ENCODE assay signal across 23 cellular contexts in the genomic region with DNA sequence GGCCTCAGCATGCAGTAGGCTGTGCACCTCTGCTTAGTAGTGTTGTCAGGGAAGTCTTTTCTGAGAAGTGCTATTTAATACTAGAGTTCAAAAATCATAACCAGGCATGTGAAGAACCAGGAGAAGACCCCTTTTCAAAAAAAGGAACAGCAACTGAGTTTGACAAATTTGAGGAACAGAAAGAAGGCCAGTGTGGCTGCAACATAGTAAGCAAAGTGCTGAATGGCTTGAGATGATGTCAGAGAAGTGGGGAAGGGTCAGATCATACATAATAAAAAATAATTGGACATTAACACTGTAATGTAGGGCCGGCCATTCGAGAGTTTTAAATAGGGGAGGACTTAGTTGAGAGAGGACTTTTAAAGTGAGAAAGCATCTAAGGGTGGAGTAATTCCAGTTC. TPM values are rescaled to one million over a fixed set of nuclear protein-coding genes. Genes with fewer than 3 reads are reported as not detected.
"Had no signal": no experiment of that assay in that cellular context is flagged by ENCODE, and none has a peak within 500 bp of the region (broad histone marks: within the 10 kb centered on the region; RNA-seq: fewer than 3 reads in every experiment).

No MANE protein-coding gene starts in this region.

- FAIRE-seq: islet of Langerhans had no signal

- H3K36me3 ChIP-seq: cardiac muscle cell, heart left ventricle, neural progenitor cell, sigmoid colon, thoracic aorta had no signal

- H3K9ac ChIP-seq: neural progenitor cell had no signal

- H3K4me1 ChIP-seq: heart left ventricle, neural progenitor cell, sigmoid colon had no signal

- H3K27ac ChIP-seq: cardiac muscle cell, epithelial cell of prostate, heart left ventricle, neural progenitor cell, sigmoid colon, thoracic aorta, VCaP had no signal

- ATAC-seq: activated CD4-positive, CD25-positive, alpha-beta regulatory T cell treated with anti-CD3 and anti-CD28 coated beads, Interleukin-2, amount 50 U/mL, for 24 hours; activated T-cell treated with anti-CD3 and anti-CD28 coated beads, Interleukin-2, amount 50 U/mL, for 72 hours; heart left ventricle; left ventricle myocardium superior; naive thymus-derived CD8-positive, alpha-beta T cell had no signal

- H3K9me3 ChIP-seq: sigmoid colon, thoracic aorta had no signal

- H3K4me3 ChIP-seq: cardiac muscle cell, heart left ventricle, neural progenitor cell, sigmoid colon, smooth muscle cell, thoracic aorta had no signal

- H2AFZ ChIP-seq: neural progenitor cell had no signal

- DNase-seq: activated CD4-positive, alpha-beta memory T cell treated with anti-CD3 and anti-CD28 coated beads, Interleukin-2, amount 10 ng/mL, durations not matched to agents 7 days and 5 days; activated CD4-positive, alpha-beta T cell treated with anti-CD3 and anti-CD28 coated beads, Interleukin-2, amount 10 ng/mL, durations not matched to agents 24 days and 14 days; activated effector memory CD4-positive, alpha-beta T cell treated with Interleukin-2 at 50 U/mL for 16 hours; activated naive CD4-positive, alpha-beta T cell treated with anti-CD3 and anti-CD28 coated beads, Interleukin-2, amount 10 ng/mL, durations not matched to agents 7 days and 5 days; activated T-cell treated with anti-CD3 and anti-CD28 coated beads, Interleukin-2, amount 50 U/mL, for 72 hours; cortex of kidney; heart left ventricle; left ventricle myocardium superior; mammary epithelial cell; naive thymus-derived CD8-positive, alpha-beta T cell; retina; sigmoid colon; stimulated activated CD4-positive, alpha-beta T cell treated with anti-CD3 and anti-CD28 coated beads, Interleukin-15, amount 100 ng/mL, for 24 hours; stimulated activated CD8-positive, alpha-beta memory T cell treated with anti-CD3 and anti-CD28 coated beads, Interleukin-4, amount 100 ng/mL, for 48 hours; stimulated activated naive CD4-positive, alpha-beta T cell had no signal

- H3K27me3 ChIP-seq: cardiac muscle cell, heart left ventricle, neural progenitor cell, sigmoid colon had no signal

- H3K4me2 ChIP-seq: neural progenitor cell, smooth muscle cell had no signal

RNA-seq across cellular contexts. Expression of gene CNTN1, which starts 11.1 kb away (rescaled TPM):
- total RNA-seq: activated CD4-positive, alpha-beta memory T cell treated with anti-CD3 and anti-CD28 coated beads, Interleukin-2, amount 10 ng/mL, durations not matched to agents 7 days and 5 days; activated CD4-positive, alpha-beta T cell treated with anti-CD3 and anti-CD28 coated beads, Interleukin-2, amount 10 ng/mL, durations not matched to agents 24 days and 14 days; activated T-cell treated with anti-CD3 and anti-CD28 coated beads, Interleukin-2, amount 50 U/mL, for 72 hours; naive thymus-derived CD8-positive, alpha-beta T cell had no signal
- polyA plus RNA-seq: naive thymus-derived CD8-positive, alpha-beta T cell had no signal
